In the genomic region with DNA sequence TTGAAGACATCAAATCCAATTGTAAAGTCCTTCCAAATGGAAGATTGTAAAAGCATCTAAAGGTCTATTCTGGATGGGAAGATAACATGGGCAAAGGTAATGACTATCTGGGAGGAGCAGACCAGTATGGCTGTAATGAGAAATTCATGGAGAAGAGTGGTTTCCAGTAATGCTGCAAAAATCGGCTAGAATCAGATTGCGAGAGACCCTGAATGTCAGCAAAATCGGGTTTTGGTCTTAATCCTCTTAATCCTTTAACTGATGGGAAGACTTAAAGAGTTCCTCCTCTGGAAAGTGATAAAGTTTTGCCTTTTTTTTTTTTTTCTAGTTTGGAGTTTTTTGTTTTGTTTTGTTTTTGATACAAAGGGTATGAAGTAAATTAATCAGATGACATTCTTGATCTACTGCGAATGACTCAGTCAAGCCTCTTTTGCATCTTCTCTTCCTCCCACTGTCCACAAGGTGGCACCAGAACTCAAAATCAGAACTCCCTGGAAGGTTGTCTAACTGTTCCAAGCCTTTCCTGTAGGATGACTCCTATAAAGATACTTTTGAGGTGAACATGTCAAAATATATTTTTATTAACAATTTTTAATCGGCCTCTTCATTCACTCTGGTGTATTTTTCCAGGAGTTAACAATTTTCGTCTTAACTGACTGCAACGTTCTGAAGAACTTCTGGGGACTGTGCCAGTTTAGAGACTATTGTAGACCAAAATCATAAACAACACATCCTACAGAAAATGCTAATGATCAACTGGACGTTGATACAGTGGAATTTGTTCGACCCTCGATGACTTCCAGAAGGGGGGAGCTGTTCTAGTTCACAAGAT, we compare ENCODE assay signal across 8 cellular contexts.
DNase-seq lines count a peak whose midpoint lies in the region; ATAC-seq, FAIRE-seq and TF ChIP-seq lines count a peak whose summit lies in the region.

No MANE protein-coding gene starts in this region.

- H3F3A ChIP-seq in PC-3 (ENCODE audit: low read length, unreplicated experiment): no peaks in the 10 kb centered on the region

- no peak overlapping the region for H3K4me2 ChIP-seq in PC-3 (ENCODE audit: low read length)

- H3K27ac ChIP-seq in PC-3 (ENCODE audit: low read length): no peak overlapping the region

- BruUV-seq in PC-3 (replicated peaks; lab: Mats Ljungman, UMichigan): no TSS peak
- BruUV-seq in MCF 10A (replicated peaks; lab: Mats Ljungman, UMichigan): no TSS peak

- peak; percentile 5 for DNase-seq in NK-92 treated with Interleukin-12 subunit alpha and Interleukin-12 subunit beta, amount 100 ng/mL, for 24 hours (lab: John Stamatoyannopoulos, UW)
- no peak for DNase-seq in NK-92 (lab: John Stamatoyannopoulos, UW; ENCODE audit: unreplicated experiment)
- peak; percentile 26 for DNase-seq in HTR-8/SVneo (ENCODE audit: insufficient read length, low spot score)
- peak; percentile 61 for DNase-seq in PC-3
- peak; percentile 86 for DNase-seq in MCF 10A (ENCODE audit: unreplicated experiment)
- DNase-seq in iris pigment epithelial cell (ENCODE audit: low read depth): peak; percentile 54
- peak; percentile 6 for DNase-seq in stimulated activated CD4-positive, alpha-beta T cell treated with anti-CD3 and anti-CD28 coated beads, Interleukin-2, amount 100 ng/mL, for 4 hours (ENCODE audit: low read depth)

- no peak overlapping the region for H3K4me3 ChIP-seq in PC-3 (ENCODE audit: low read length)

- no peaks in the 10 kb centered on the region for H3K4me1 Mint-ChIP-seq in MCF 10A (ENCODE audit: insufficient read depth, unreplicated experiment)

- H3K36me3 Mint-ChIP-seq in MCF 10A (ENCODE audit: insufficient read depth, unreplicated experiment): no peaks in the 10 kb centered on the region

- CTCF ChIA-PET in PC-3 (lab: Charles Lee) (no interaction called here), MCF 10A (lab: Yijun Ruan, JAX) (interaction anchor here (0.6 to 1.4 kb wide), 20 partner anchors 9 to 797 kb away, joined by 3 to 13 read pairs (median 4); no protein-coding TSS in a partner anchor)

- H3K9me2 ChIP-seq in PC-3 (replicated peaks; ENCODE audit: low read length): no peaks in the 10 kb centered on the region

- intact Hi-C loops in PC-3 (cut with micrococcal nuclease): loop anchor here (1.0 kb wide), 3 partner anchors 24 to 113 kb away; no protein-coding TSS in a partner anchor
- intact Hi-C loops in MCF 10A (cut with micrococcal nuclease): loop anchor here (1.0 to 10.0 kb wide), 4 partner anchors 51 to 591 kb away; a partner anchor contains a TSS

- peaks cover 12% of the 10 kb centered on the region; the same call in 1 of the 2 replicates for H3K27me3 ChIP-seq in PC-3 (ENCODE audit: low read length)

- peaks cover 97% of the 10 kb centered on the region for H3K27me3 Mint-ChIP-seq in MCF 10A (ENCODE audit: insufficient read depth, unreplicated experiment)

- H3K9me3 ChIP-seq in PC-3 (ENCODE audit: low read length): no peaks in the 10 kb centered on the region

- no peak for FAIRE-seq in HTR-8/SVneo (lab: Jason Lieb, UNC)

- POLR2A ChIA-PET in PC-3 (lab: Charles Lee; ENCODE audit: unreplicated experiment) (no interaction called here), MCF 10A (lab: Yijun Ruan, JAX) (interaction anchor here (0.8 kb wide), 1 partner anchor 213 kb away, joined by 3 read pairs; no protein-coding TSS in a partner anchor)

- no peaks in the 10 kb centered on the region for H4K20me1 ChIP-seq in PC-3 (ENCODE audit: low read length)

- no peaks in the 10 kb centered on the region for H3K4me1 ChIP-seq in PC-3 (ENCODE audit: insufficient read depth, low read length)

- peak; percentile 88 for ATAC-seq in GM21619 (IDR thresholded peaks at IDR 0.05; ENCODE audit: unreplicated experiment)
- peak; percentile 81 for ATAC-seq in PC-3

- H3K9ac ChIP-seq in PC-3 (ENCODE audit: low read length): no peak overlapping the region

- H3K9me3 Mint-ChIP-seq in MCF 10A (ENCODE audit: unreplicated experiment): no peaks in the 10 kb centered on the region

- no peaks in the 10 kb centered on the region for H3K36me3 ChIP-seq in PC-3 (ENCODE audit: low read depth, low read length)

- TF ChIP-seq CTCF in PC-3 (conservative IDR thresholded peaks at IDR 0.05; ENCODE audit: low read depth, low read length) (peak; percentile 74), MCF 10A (IDR thresholded peaks at IDR 0.05; ENCODE audit: unreplicated experiment) (peak; percentile 71)

- no peaks in the 10 kb centered on the region for H3K79me2 ChIP-seq in PC-3 (ENCODE audit: low read length)

- no peak overlapping the region for H3K4me3 Mint-ChIP-seq in MCF 10A (ENCODE audit: unreplicated experiment)

- no peak overlapping the region for H2AFZ ChIP-seq in PC-3 (ENCODE audit: low read length)

- no peak overlapping the region for H3K27ac Mint-ChIP-seq in MCF 10A (ENCODE audit: low read depth, unreplicated experiment)
